13 cellular contexts compared by ENCODE assay signal in the genomic region with DNA sequence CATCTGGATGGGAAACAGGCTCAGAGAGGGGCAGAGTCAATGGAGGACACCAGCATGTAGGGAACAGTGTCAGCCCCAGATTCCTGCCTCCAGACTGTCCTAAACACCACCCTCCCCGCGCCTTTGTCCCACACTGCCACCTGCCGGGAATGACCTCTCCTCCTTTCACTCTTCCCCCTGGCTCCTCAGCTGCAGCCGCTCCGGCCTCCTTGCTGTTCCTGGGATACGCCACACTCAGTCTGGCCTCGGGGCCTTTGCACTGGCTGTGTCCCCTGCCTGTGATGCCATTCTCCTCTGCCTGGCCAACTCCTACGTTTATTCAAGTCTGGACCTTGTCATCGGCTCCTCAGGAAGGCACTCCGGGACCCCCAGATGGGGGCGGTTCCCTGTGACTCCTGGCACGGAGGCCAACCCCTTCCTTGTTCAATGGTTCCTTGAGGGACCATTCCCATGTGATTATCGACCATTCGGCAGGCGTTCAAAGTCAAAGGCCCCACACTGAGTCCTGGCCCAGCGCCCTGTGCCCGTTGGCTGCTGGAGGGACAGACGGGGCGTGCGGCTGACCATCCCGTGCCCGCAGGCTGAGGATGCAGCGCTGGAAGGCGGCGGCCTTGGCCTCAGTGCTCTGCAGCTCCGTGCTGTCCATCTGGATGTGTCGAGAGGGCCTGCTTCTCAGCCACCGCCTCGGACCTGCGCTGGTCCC. TPM values are rescaled to one million over a fixed set of nuclear protein-coding genes. Genes with fewer than 3 reads are reported as not detected.
A peak's percentile ranks its signal among the peaks of the same experiment; 100 is the strongest.
DNase-seq lines count a peak whose midpoint lies in the region; ATAC-seq and TF ChIP-seq lines count a peak whose summit lies in the region.
"Had no signal": no experiment of that assay in that cellular context is flagged by ENCODE, and none has a peak within 500 bp of the region (broad histone marks: within the 10 kb centered on the region; RNA-seq: fewer than 3 reads in every experiment).

No MANE protein-coding gene starts in this region.

- H3K36me3 ChIP-seq in H7 (replicated peaks; ENCODE audit: control insufficient read depth, insufficient read depth, low read length), result no peaks in the 10 kb centered on the region
- H3K36me3 ChIP-seq: neutrophil, suprapubic skin had no signal

- intact Hi-C loops in natural killer cell (cut with micrococcal nuclease), result no loop called here

- TF ChIP-seq CTCF in chondrocyte (IDR thresholded peaks at IDR 0.05) (peak; percentile 62), osteocyte (IDR thresholded peaks at IDR 0.05) (peak; percentile 16), natural killer cell (IDR thresholded peaks at IDR 0.05) (no peak)

- H3K36me3 Mint-ChIP-seq in chondrocyte (ENCODE audit: low read depth) (no peaks in the 10 kb centered on the region), osteocyte (ENCODE audit: unreplicated experiment) (no peaks in the 10 kb centered on the region), natural killer cell (no peaks in the 10 kb centered on the region)

- H3K27me3 Mint-ChIP-seq in chondrocyte (ENCODE audit: low read depth) (no peaks in the 10 kb centered on the region), osteocyte (ENCODE audit: unreplicated experiment) (peaks cover 2% of the 10 kb centered on the region), natural killer cell (ENCODE audit: low read depth in 2 of 2) (peaks cover 0 to 8% of the 10 kb centered on the region in 2 donors)

- DNase-seq in H7 (peak; percentile 86), NCI-H460 (ENCODE audit: extremely low read depth, low read depth) (peak; percentile 58), chondrocyte (ENCODE audit: low spot score) (peak; percentile 92), osteocyte (ENCODE audit: extremely low spot score, unreplicated experiment) (no peak), glomerular visceral epithelial cell (ENCODE audit: extremely low spot score) (no peak), natural killer cell (no peak), MV-4-11 (lab: John Stamatoyannopoulos, UW) (no peak)
- DNase-seq: activated naive CD4-positive, alpha-beta T cell; NCI-H748 treated with DMSO at 0.1 percent for 48 hours; stimulated activated CD4-positive, alpha-beta T cell treated with anti-CD3 and anti-CD28 coated beads, Interleukin-2, amount 100 ng/mL, for 24 hours had no signal

- H3K27me3 ChIP-seq in H7 (ENCODE audit: control insufficient read depth, insufficient read depth, low read length), result no peaks in the 10 kb centered on the region

- peaks cover 13% of the 10 kb centered on the region for H3K4me1 Mint-ChIP-seq in chondrocyte (ENCODE audit: low read depth)
- H3K4me1 Mint-ChIP-seq in osteocyte (ENCODE audit: unreplicated experiment), result peaks cover 8% of the 10 kb centered on the region
- H3K4me1 Mint-ChIP-seq in natural killer cell, result peaks cover 14 to 18% of the 10 kb centered on the region in 2 donors

- H3K27ac Mint-ChIP-seq in chondrocyte (ENCODE audit: unreplicated experiment), result no peak overlapping the region
- no peak overlapping the region for H3K27ac Mint-ChIP-seq in osteocyte (ENCODE audit: unreplicated experiment)
- no peak overlapping the region for H3K27ac Mint-ChIP-seq in natural killer cell

- ATAC-seq in natural killer cell (no peak), GM18873 (IDR thresholded peaks at IDR 0.05; ENCODE audit: low FRiP score, unreplicated experiment) (no peak)

- no peaks in the 10 kb centered on the region for H3K9me3 Mint-ChIP-seq in chondrocyte (ENCODE audit: low read depth)
- H3K9me3 Mint-ChIP-seq in osteocyte (ENCODE audit: unreplicated experiment), result no peaks in the 10 kb centered on the region
- H3K9me3 Mint-ChIP-seq in natural killer cell, result no peaks in the 10 kb centered on the region

- H3K4me3 Mint-ChIP-seq in chondrocyte (ENCODE audit: unreplicated experiment), result no peak overlapping the region
- H3K4me3 Mint-ChIP-seq in osteocyte (ENCODE audit: unreplicated experiment), result no peak overlapping the region
- H3K4me3 Mint-ChIP-seq in natural killer cell, result no peak overlapping the region

- H3K4me3 ChIP-seq in H7 (ENCODE audit: insufficient read depth, low read depth, low read length), result no peak overlapping the region
- H3K4me3 ChIP-seq: suprapubic skin had no signal

RNA-seq across cellular contexts. Expression of a gene that starts 15.8 kb away (rescaled TPM):
- total RNA-seq in H7 (2014; rRNA removed; shearing (Covaris generic)), result not detected in 2 replicates
- total RNA-seq in NCI-H460 (2014; rRNA removed; shearing (Covaris generic)), result not detected in 2 replicates
- polyA plus RNA-seq in NCI-H460 (2014; cell fraction: nucleus; rRNA removed), result not detected in 2 replicates
- total RNA-seq in chondrocyte, result not detected in 3 replicates
- total RNA-seq in osteocyte, result not detected in 2 replicates
- under 1 TPM in 1 of 3 donors, not detected in 2; 0.34 TPM for total RNA-seq in natural killer cell

RNA-seq across cellular contexts. Expression of a gene that starts 18.9 kb away (rescaled TPM):
- 8.5 and 8.7 TPM in 2 replicates for total RNA-seq in H7 (2014; rRNA removed; shearing (Covaris generic))
- total RNA-seq in NCI-H460 (2014; rRNA removed; shearing (Covaris generic)), result 0.32 and 1.0 TPM in 2 replicates
- 0.26 TPM in 1 of 2 replicates, not detected in the other for polyA plus RNA-seq in NCI-H460 (2014; cell fraction: nucleus; rRNA removed)
- total RNA-seq in chondrocyte (0.54 to 0.77 TPM in 2 of 3 replicates, not detected in the other), osteocyte (0.40 TPM in 1 of 2 replicates, not detected in the other), natural killer cell (under 1 TPM in 2 of 3 donors, not detected in 1; 0.33 to 0.34 TPM)

RNA-seq across cellular contexts. Expression of a gene that starts 27.5 kb away (rescaled TPM):
- total RNA-seq in H7 (2014; rRNA removed; shearing (Covaris generic)), result not detected in 2 replicates
- not detected in 2 replicates for total RNA-seq in NCI-H460 (2014; rRNA removed; shearing (Covaris generic))
- polyA plus RNA-seq in NCI-H460 (2014; cell fraction: nucleus; rRNA removed), result not detected in 2 replicates
- not detected in 3 replicates for total RNA-seq in chondrocyte
- total RNA-seq in osteocyte, result not detected in 2 replicates
- not detected for total RNA-seq in natural killer cell

RNA-seq across cellular contexts. Expression of a gene that starts 32.8 kb away (rescaled TPM):
- total RNA-seq in H7 (2014; rRNA removed; shearing (Covaris generic)), result 50.8 and 52.4 TPM in 2 replicates
- 36.4 and 39.9 TPM in 2 replicates for total RNA-seq in NCI-H460 (2014; rRNA removed; shearing (Covaris generic))
- 136 and 152 TPM in 2 replicates for polyA plus RNA-seq in NCI-H460 (2014; cell fraction: nucleus; rRNA removed)
- 14.8 to 19.4 TPM (median 18.4 TPM) in 3 replicates for total RNA-seq in chondrocyte
- total RNA-seq in osteocyte, result 29.0 and 30.9 TPM in 2 replicates
- total RNA-seq in natural killer cell, result 100 to 1,000 TPM; 116 to 140 (median 128) TPM

RNA-seq across cellular contexts. Expression of a gene that starts 39.2 kb away (rescaled TPM):
- total RNA-seq in H7 (2014; rRNA removed; shearing (Covaris generic)), result 1.5 and 2.2 TPM in 2 replicates
- total RNA-seq in NCI-H460 (2014; rRNA removed; shearing (Covaris generic)), result 1.2 and 1.3 TPM in 2 replicates
- polyA plus RNA-seq in NCI-H460 (2014; cell fraction: nucleus; rRNA removed), result 10.9 and 12.9 TPM in 2 replicates
- total RNA-seq in chondrocyte, result 1.2 to 1.4 TPM (median 1.3 TPM) in 3 replicates
- total RNA-seq in osteocyte, result 2.0 and 3.1 TPM in 2 replicates
- total RNA-seq in natural killer cell, result 1 to 10 TPM; 2.4 to 5.4 (median 4.2) TPM

Comparison
In these comparisons a context has a peak if more than half of its experiments do, and no peak if none do; other contexts are left out.
1. DNase-seq: peak in H7 (single experiment), NCI-H460 (single experiment) and chondrocyte (single experiment); none in osteocyte (single experiment), glomerular visceral epithelial cell (single experiment), natural killer cell (single experiment) and MV-4-11 (single experiment).